13 cellular contexts compared by ENCODE assay signal in genomic region chr4:185020293-185020808, GRCh38.
DNase-seq lines count a peak whose midpoint lies in the region; ATAC-seq and TF ChIP-seq lines count a peak whose summit lies in the region.
"Had no signal": no experiment of that assay in that cellular context is flagged by ENCODE, and none has a peak within 500 bp of the region (broad histone marks: within the 10 kb centered on the region; RNA-seq: fewer than 3 reads in every experiment).

No MANE protein-coding gene starts in this region.

- H3K36me3 Mint-ChIP-seq in nephron (ENCODE audit: low read depth): no peaks in the 10 kb centered on the region
- no peaks in the 10 kb centered on the region for H3K36me3 Mint-ChIP-seq in stimulated activated memory B cell treated with anti-CD40 and anti-IgM and Interleukin-4, amounts not matched to agents 10 μg/mL and 1 μg/mL and 100 μg/mL, for 72 hours

- H3K27ac ChIP-seq in HUES6 (ENCODE audit: low read depth, low read length): no peak overlapping the region
- H3K27ac ChIP-seq in coronary artery: no peak overlapping the region
- H3K27ac ChIP-seq in brain microvascular endothelial cell: no peak overlapping the region
- H3K27ac ChIP-seq: SJCRH30, thyroid gland had no signal

- ATAC-seq in stimulated activated memory B cell treated with anti-CD40 and anti-IgM and Interleukin-4, amounts not matched to agents 10 μg/mL and 1 μg/mL and 100 μg/mL, for 72 hours: no peak

- peak overlapping the region; percentile 53 to 66 (median 57) for H3K4me3 Mint-ChIP-seq in nephron
- no peak overlapping the region for H3K4me3 Mint-ChIP-seq in stimulated activated memory B cell treated with anti-CD40 and anti-IgM and Interleukin-4, amounts not matched to agents 10 μg/mL and 1 μg/mL and 100 μg/mL, for 72 hours
- H3K4me3 Mint-ChIP-seq: activated CD4-positive, alpha-beta memory T cell treated with anti-CD3 and anti-CD28 coated beads, Interleukin-2, amount 10 ng/mL, durations not matched to agents 7 days and 5 days had no signal

- peaks cover 100% of the 10 kb centered on the region for H3K27me3 Mint-ChIP-seq in nephron (ENCODE audit: low read depth)
- peaks cover 94% of the 10 kb centered on the region for H3K27me3 Mint-ChIP-seq in stimulated activated memory B cell treated with anti-CD40 and anti-IgM and Interleukin-4, amounts not matched to agents 10 μg/mL and 1 μg/mL and 100 μg/mL, for 72 hours

- H3K36me3 ChIP-seq in HUES6 (ENCODE audit: control insufficient read depth, insufficient read depth, low read length): no peaks in the 10 kb centered on the region
- H3K36me3 ChIP-seq in brain microvascular endothelial cell (replicated peaks): no peaks in the 10 kb centered on the region
- H3K36me3 ChIP-seq: SJCRH30, thyroid gland had no signal

- H3K4me3 ChIP-seq in HUES6 (ENCODE audit: low read depth, low read length) (peak overlapping the region; percentile 49), coronary artery (peak overlapping the region; percentile 66), brain microvascular endothelial cell (ENCODE audit: low read depth, low read length) (no peak overlapping the region)
- H3K4me3 ChIP-seq: SJCRH30, thyroid gland had no signal

- in situ Hi-C loops in brain microvascular endothelial cell (cut with HindIII; ENCODE audit: low pct_ligation_motif_present, low sequenced_read_pairs): no loop called here

- no peaks in the 10 kb centered on the region for H3K9me3 ChIP-seq in HUES6 (ENCODE audit: control insufficient read depth, insufficient read depth, low read depth, low read length)
- H3K9me3 ChIP-seq: SJCRH30, thyroid gland had no signal

- H3K9ac ChIP-seq in HUES6 (ENCODE audit: low read length): no peak overlapping the region

- no peaks in the 10 kb centered on the region for H3K9me3 Mint-ChIP-seq in nephron
- no peaks in the 10 kb centered on the region for H3K9me3 Mint-ChIP-seq in stimulated activated memory B cell treated with anti-CD40 and anti-IgM and Interleukin-4, amounts not matched to agents 10 μg/mL and 1 μg/mL and 100 μg/mL, for 72 hours
- H3K9me3 Mint-ChIP-seq: activated CD4-positive, alpha-beta memory T cell treated with anti-CD3 and anti-CD28 coated beads, Interleukin-2, amount 10 ng/mL, durations not matched to agents 7 days and 5 days had no signal

- TF ChIP-seq CTCF in coronary artery (IDR thresholded peaks at IDR 0.05): no peak
- no peak for TF ChIP-seq CTCF in nephron (IDR thresholded peaks at IDR 0.05; ENCODE audit: unreplicated experiment in 3 of 3)
- no peak for TF ChIP-seq CTCF in brain microvascular endothelial cell (IDR thresholded peaks at IDR 0.05; ENCODE audit: low read depth, low read length, missing control alignments)

- H3K27ac Mint-ChIP-seq in nephron: no peak overlapping the region
- no peak overlapping the region for H3K27ac Mint-ChIP-seq in stimulated activated memory B cell treated with anti-CD40 and anti-IgM and Interleukin-4, amounts not matched to agents 10 μg/mL and 1 μg/mL and 100 μg/mL, for 72 hours
- H3K27ac Mint-ChIP-seq: activated CD4-positive, alpha-beta memory T cell treated with anti-CD3 and anti-CD28 coated beads, Interleukin-2, amount 10 ng/mL, durations not matched to agents 7 days and 5 days had no signal

- peaks cover 100% of the 10 kb centered on the region for H3K27me3 ChIP-seq in HUES6 (ENCODE audit: control insufficient read depth, insufficient read depth, low read length)
- peaks cover 80% of the 10 kb centered on the region for H3K27me3 ChIP-seq in brain microvascular endothelial cell (replicated peaks)
- H3K27me3 ChIP-seq: SJCRH30 had no signal

- H3K4me1 Mint-ChIP-seq in nephron: peaks cover 29% of the 10 kb centered on the region
- H3K4me1 Mint-ChIP-seq in stimulated activated memory B cell treated with anti-CD40 and anti-IgM and Interleukin-4, amounts not matched to agents 10 μg/mL and 1 μg/mL and 100 μg/mL, for 72 hours: peaks cover 28% of the 10 kb centered on the region

- H3K4me1 ChIP-seq in HUES6 (ENCODE audit: control insufficient read depth, insufficient read depth, low read length): peaks cover 41% of the 10 kb centered on the region
- H3K4me1 ChIP-seq: SJCRH30 had no signal

- DNase-seq in COLO668 (lab: John Stamatoyannopoulos, UW; ENCODE audit: unreplicated experiment) (peak; percentile 25), coronary artery (ENCODE audit: low spot score) (no peak), brain microvascular endothelial cell (no peak), globus pallidus (ENCODE audit: low spot score) (no peak), NCI-H1092 treated with DMSO at 0.1 percent for 48 hours (lab: John Stamatoyannopoulos, UW) (no peak)
- DNase-seq: activated CD4-positive, alpha-beta memory T cell treated with anti-CD3 and anti-CD28 coated beads, Interleukin-2, amount 10 ng/mL, durations not matched to agents 7 days and 5 days; Calu3; NCI-H1694; SJCRH30 had no signal
